Comparison of ENCODE assay signal across 2 cellular contexts in genomic region chr12:126979564-126979963, GRCh38.
DNase-seq lines count a peak whose midpoint lies in the region; ATAC-seq, FAIRE-seq and TF ChIP-seq lines count a peak whose summit lies in the region.
"Not testable (repeated sequence)": the region's sequence is repeated elsewhere in the genome, so short reads cannot be mapped to it uniquely, and the experiment has no call there.

No MANE protein-coding gene starts in this region.

- not testable (repeated sequence) for ATAC-seq in A549

- DNase-seq in A549 (ENCODE audit: low read depth in 1 of 2, low spot score in 1 of 2): not testable (repeated sequence)

- H3K9me3 ChIP-seq in A549; HEK293 (ENCODE audit: control insufficient read depth, insufficient read depth, low read depth, low read length): not testable (repeated sequence)

- CTCF ChIA-PET in A549 (lab: Yijun Ruan, JAX); HEK293 (lab: Yijun Ruan, JAX): not testable (repeated sequence)

- TF ChIP-seq POLR2A in A549 (IDR thresholded peaks at IDR 0.05; ENCODE audit: low read length): not testable (repeated sequence)

- not testable (repeated sequence) for TF ChIP-seq EP300 in A549 (IDR thresholded peaks at IDR 0.05)

- H3K4me3 ChIP-seq in A549; HEK293 (ENCODE audit: low read depth, low read length): not testable (repeated sequence)

- TF ChIP-seq RAD21 in A549 (conservative IDR thresholded peaks at IDR 0.05 in 1 of 2, IDR thresholded peaks at IDR 0.05 in 1 of 2): not testable (repeated sequence)

- not testable (repeated sequence) for FAIRE-seq in A549 (lab: Jason Lieb, UNC)

- not testable (repeated sequence) for H3K27ac ChIP-seq in A549; HEK293 (ENCODE audit: extremely low read depth, low read depth, low read length)

- H3K4me1 ChIP-seq in A549; HEK293 (ENCODE audit: control insufficient read depth, insufficient read depth, low read length): not testable (repeated sequence)

- H3K36me3 ChIP-seq in HEK293 (ENCODE audit: control insufficient read depth in 2 of 2, insufficient read depth in 1 of 2, low read length in 2 of 2): not testable (repeated sequence)

- TF ChIP-seq CTCF in A549 (IDR thresholded peaks at IDR 0.05); HEK293 (tag by site-specific recombination; IDR thresholded peaks at IDR 0.05): not testable (repeated sequence)

- 8% methylated on average over 2 of the region's 2 CpGs for WGBS in A549 (ENCODE audit: missing lambda C conversion rate)

- POLR2A ChIA-PET in A549 (lab: Yijun Ruan, JAX); HEK293 (lab: Yijun Ruan, JAX): not testable (repeated sequence)

- H3K4me2 ChIP-seq in A549: not testable (repeated sequence)

TF ChIP-seq in A549, 52 proteins besides CTCF, POLR2A, EP300 and RAD21:
- TF ChIP-seq ZC3H11A (IDR thresholded peaks at IDR 0.05): peak; percentile 75

TF ChIP-seq in HEK293, 187 proteins besides CTCF, POLR2A, EP300 and RAD21:
- TF ChIP-seq ZNF654 (tag by site-specific recombination; IDR thresholded peaks at IDR 0.05; ENCODE audit: low read depth) (peak; percentile 15; the same call in 1 of the 2 replicates), ZBTB8A (tag by site-specific recombination; IDR thresholded peaks at IDR 0.05) (peak; percentile 28; the same call in 1 of the 2 replicates), REST (tag by site-specific recombination; IDR thresholded peaks at IDR 0.05) (0 out of 2 replicates have a peak, but pooled peaks have one; percentile 18), ZNF518A (tag by site-specific recombination; conservative IDR thresholded peaks at IDR 0.05; ENCODE audit: low read depth) (peak; percentile 66), ZBTB11 (tag by site-specific recombination; conservative IDR thresholded peaks at IDR 0.05; ENCODE audit: low read depth) (peak; percentile 61), ZNF394 (tag by site-specific recombination; IDR thresholded peaks at IDR 0.05; ENCODE audit: borderline replicate concordance) (peak; percentile 62; the same call in 1 of the 2 replicates), ZNF433 (tag by site-specific recombination; IDR thresholded peaks at IDR 0.05; ENCODE audit: low read depth) (0 out of 2 replicates have a peak, but pooled peaks have one; percentile 26), ZNF555 (tag by site-specific recombination; conservative IDR thresholded peaks at IDR 0.05) (peak; percentile 47), ZNF426 (tag by site-specific recombination; IDR thresholded peaks at IDR 0.05) (peak; percentile 68), ZNF558 (tag by site-specific recombination; IDR thresholded peaks at IDR 0.05) (0 out of 2 replicates have a peak, but pooled peaks have one; percentile 32), ZNF623 (tag by site-specific recombination; IDR thresholded peaks at IDR 0.05) (peak; percentile 40), ZNF140 (tag by site-specific recombination; IDR thresholded peaks at IDR 0.05) (peak; percentile 37; the same call in 1 of the 2 replicates), ZNF560 (tag by site-specific recombination; IDR thresholded peaks at IDR 0.05; ENCODE audit: borderline replicate concordance) (peak; percentile 55; the same call in 1 of the 2 replicates), ZXDB (tag by site-specific recombination; IDR thresholded peaks at IDR 0.05) (peak; percentile 32; the same call in 1 of the 2 replicates)
